23 cellular contexts compared by ENCODE assay signal in the genomic region with DNA sequence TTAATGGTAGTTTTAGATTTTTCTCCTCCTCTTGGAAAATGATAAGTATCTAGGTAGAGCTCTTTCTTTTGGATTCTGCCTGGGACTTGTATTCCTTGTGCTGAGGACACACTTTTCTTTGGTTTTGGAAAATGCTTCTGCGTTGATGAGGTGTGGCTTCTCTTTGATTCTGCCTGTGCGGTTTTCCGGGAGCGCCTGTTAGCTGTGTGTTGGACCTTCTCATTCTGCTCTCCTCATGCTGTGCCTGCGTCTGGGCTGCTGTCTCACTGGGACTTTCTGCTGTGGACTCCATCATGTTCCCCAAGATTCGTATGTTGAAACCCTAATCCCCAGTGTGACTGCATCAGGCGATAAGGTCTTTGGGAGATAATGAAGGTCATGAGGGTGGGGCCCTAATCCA. TPM values are rescaled to one million over a fixed set of nuclear protein-coding genes. Genes with fewer than 3 reads are reported as not detected.
DNase-seq lines count a peak whose midpoint lies in the region; ATAC-seq, FAIRE-seq and TF ChIP-seq lines count a peak whose summit lies in the region.
"Had no signal": no experiment of that assay in that cellular context is flagged by ENCODE, and none has a peak within 500 bp of the region (broad histone marks: within the 10 kb centered on the region; RNA-seq: fewer than 3 reads in every experiment).

No MANE protein-coding gene starts in this region.

- H3K27me3 Mint-ChIP-seq in glutamatergic neuron (ENCODE audit: unreplicated experiment): peaks cover 7% of the 10 kb centered on the region
- no peaks in the 10 kb centered on the region for H3K27me3 Mint-ChIP-seq in CD4-positive, alpha-beta T cell
- H3K27me3 Mint-ChIP-seq: CD4-positive, alpha-beta memory T cell had no signal

- no peaks in the 10 kb centered on the region for H4K20me1 ChIP-seq in K562 (replicated peaks; ENCODE audit: control insufficient read depth, insufficient read depth, low read length)

- H3K4me3 Mint-ChIP-seq in glutamatergic neuron (ENCODE audit: unreplicated experiment): peak overlapping the region; percentile 14
- H3K4me3 Mint-ChIP-seq in CD4-positive, alpha-beta T cell: no peak overlapping the region
- H3K4me3 Mint-ChIP-seq: CD4-positive, alpha-beta memory T cell; HFFc6 had no signal

- TF ChIP-seq RAD21 in K562 (CRISPR knock-in tag; conservative IDR thresholded peaks at IDR 0.05 in 1 of 2, IDR thresholded peaks at IDR 0.05 in 1 of 2): no peak

- no peak overlapping the region for H3K27ac Mint-ChIP-seq in glutamatergic neuron (ENCODE audit: unreplicated experiment)
- no peak overlapping the region for H3K27ac Mint-ChIP-seq in CD4-positive, alpha-beta T cell
- H3K27ac Mint-ChIP-seq: HFFc6 had no signal

- CTCF ChIA-PET in K562 (lab: Yijun Ruan, JAX; ENCODE audit: low intra/inter-chr PET ratio): no interaction called here
- CTCF ChIA-PET in CD4-positive, alpha-beta T cell (lab: Charles Lee): no interaction called here

- H3K27ac ChIP-seq in K562 (ENCODE audit: extremely low read depth, low read depth, low read length): no peak overlapping the region
- H3K27ac ChIP-seq in spleen: no peak overlapping the region
- no peak overlapping the region for H3K27ac ChIP-seq in CD4-positive, alpha-beta T cell (ENCODE audit: low read depth, low read length)
- no peak overlapping the region for H3K27ac ChIP-seq in gastroesophageal sphincter
- H3K27ac ChIP-seq: 22Rv1, A549, C4-2B, HL-60 had no signal

- H3K36me3 ChIP-seq in K562 (ENCODE audit: control insufficient read depth, insufficient read depth, low read length): peaks cover 39% of the 10 kb centered on the region; the same call in 2 of the 3 replicates
- peaks cover 0 to 83% (median 51%) of the 10 kb centered on the region in 6 donors for H3K36me3 ChIP-seq in spleen
- peaks cover 0 to 89% of the 10 kb centered on the region in 2 donors for H3K36me3 ChIP-seq in gastroesophageal sphincter

- H3K4me1 ChIP-seq in K562 (replicated peaks in 1 of 2; ENCODE audit: control insufficient read depth in 2 of 2, insufficient read depth in 2 of 2, low read length in 2 of 2) (peaks cover 0 to 18% of the 10 kb centered on the region in 2 experiments; a peak in 3 of 5 replicates), spleen (peaks cover 0 to 10% (median 0%) of the 10 kb centered on the region in 6 donors), gastroesophageal sphincter (no peaks in the 10 kb centered on the region)
- H3K4me1 ChIP-seq: A549 had no signal

- intact Hi-C loops in K562 (cut with micrococcal nuclease): no loop called here
- intact Hi-C loops in spleen (cut with DNase I; ENCODE audit: low total_unique reads): no loop called here
- intact Hi-C loops in CD4-positive, alpha-beta T cell (cut with DNase I, micrococcal nuclease): no loop called here

- H3K36me3 Mint-ChIP-seq in glutamatergic neuron (ENCODE audit: unreplicated experiment): peaks cover 19% of the 10 kb centered on the region
- H3K36me3 Mint-ChIP-seq in CD4-positive, alpha-beta T cell (ENCODE audit: low read depth): peaks cover 82% of the 10 kb centered on the region

- WGBS in K562 (ENCODE audit: insufficient coverage, low coverage, missing lambda C conversion rate): 69% methylated on average over 7 of the region's 7 CpGs
- 95 to 99% (median 97%) methylated on average over 7 of the region's 7 CpGs for WGBS in spleen, 5 donors
- 100% methylated on average over 1 to 3 of the region's 7 CpGs for WGBS in gastroesophageal sphincter (ENCODE audit: low coverage in 1 of 2), 2 donors

- peaks cover 4% of the 10 kb centered on the region for H3K9me3 Mint-ChIP-seq in glutamatergic neuron (ENCODE audit: unreplicated experiment)
- H3K9me3 Mint-ChIP-seq in CD4-positive, alpha-beta T cell: no peaks in the 10 kb centered on the region

- no peak; the same call in 2 of the 3 replicates for ATAC-seq in K562
- no peak for ATAC-seq in CD4-positive, alpha-beta T cell (ENCODE audit: poor library complexity)
- ATAC-seq in gastroesophageal sphincter: no peak
- ATAC-seq in GM19023 (IDR thresholded peaks at IDR 0.05; ENCODE audit: unreplicated experiment): no peak
- ATAC-seq: A549 had no signal

- no peak overlapping the region for H2AFZ ChIP-seq in K562 (ENCODE audit: low read depth, low read length)

- no peaks in the 10 kb centered on the region for H3K79me2 ChIP-seq in K562 (ENCODE audit: control insufficient read depth, insufficient read depth, low read length)

- H3K9ac ChIP-seq in K562 (ENCODE audit: insufficient read depth in 1 of 2, low read depth in 2 of 2, low read length in 2 of 2): no peak overlapping the region

- no peak overlapping the region for H3K4me2 ChIP-seq in K562 (ENCODE audit: insufficient read depth, low read length)
- H3K4me2 ChIP-seq: A549 had no signal

- in situ Hi-C loops in K562 (cut with MboI): no loop called here

- no peak for TF ChIP-seq EP300 in K562 (IDR thresholded peaks at IDR 0.05; ENCODE audit: low read length)
- TF ChIP-seq EP300 in gastroesophageal sphincter (IDR thresholded peaks at IDR 0.05): no peak

- H3K4me3 ChIP-seq in K562: no peak overlapping the region
- H3K4me3 ChIP-seq in spleen: no peak overlapping the region
- H3K4me3 ChIP-seq in gastroesophageal sphincter: no peak overlapping the region
- H3K4me3 ChIP-seq: A549 had no signal

- H3K4me1 Mint-ChIP-seq in glutamatergic neuron (ENCODE audit: low read depth, unreplicated experiment): no peaks in the 10 kb centered on the region
- H3K4me1 Mint-ChIP-seq in CD4-positive, alpha-beta T cell (ENCODE audit: low read depth): peaks cover 5% of the 10 kb centered on the region

- peak; percentile 51 for FAIRE-seq in K562 (lab: Jason Lieb, UNC)
- FAIRE-seq: A549, GM12892, GM18507, H54 had no signal

- peaks cover 4% of the 10 kb centered on the region for H3K9me3 ChIP-seq in K562 (replicated peaks; ENCODE audit: control insufficient read depth, insufficient read depth, low read depth, low read length)
- peaks cover 0 to 15% (median 12%) of the 10 kb centered on the region in 8 donors for H3K9me3 ChIP-seq in spleen
- H3K9me3 ChIP-seq in CD4-positive, alpha-beta T cell (ENCODE audit: control insufficient read depth, low read length): peaks cover 7% of the 10 kb centered on the region
- peaks cover 0 to 15% (median 0%) of the 10 kb centered on the region in 3 donors for H3K9me3 ChIP-seq in gastroesophageal sphincter

- TF ChIP-seq POLR2A in K562 (conservative IDR thresholded peaks at IDR 0.05) (no peak), spleen (IDR thresholded peaks at IDR 0.05) (no peak), gastroesophageal sphincter (IDR thresholded peaks at IDR 0.05) (no peak)

- no TSS peak for BruUV-seq in K562 (replicated peaks; lab: Mats Ljungman, UMichigan)

- no peak for TF ChIP-seq CTCF in K562 (IDR thresholded peaks at IDR 0.05 in 2 of 3, conservative IDR thresholded peaks at IDR 0.05 in 1 of 3; ENCODE audit: insufficient read depth in 2 of 3, low read depth in 1 of 3, low read length in 3 of 3)
- TF ChIP-seq CTCF in glutamatergic neuron (IDR thresholded peaks at IDR 0.05; ENCODE audit: partially characterized antibody, unreplicated experiment): no peak
- TF ChIP-seq CTCF in spleen (IDR thresholded peaks at IDR 0.05 in 8 of 11, conservative IDR thresholded peaks at IDR 0.05 in 3 of 11): no peak
- no peak for TF ChIP-seq CTCF in CD4-positive, alpha-beta T cell (IDR thresholded peaks at IDR 0.05)
- TF ChIP-seq CTCF in gastroesophageal sphincter (IDR thresholded peaks at IDR 0.05): no peak

- H3K9me1 ChIP-seq in K562 (ENCODE audit: control insufficient read depth, insufficient read depth, low read length): no peaks in the 10 kb centered on the region

- DNase-seq in activated effector memory CD4-positive, alpha-beta T cell treated with anti-CD3 and anti-CD28 coated beads, Interleukin-2, amount 50 U/mL, for 16 hours: peak; percentile 17
- no peak for DNase-seq in activated effector memory CD4-positive, alpha-beta T cell treated with Interleukin-2 at 50 U/mL for 16 hours
- DNase-seq in K562 (ENCODE audit: extremely low read depth in 1 of 4, low spot score in 3 of 4) (peak in 1 of 4 experiments; percentile 23), glutamatergic neuron (no peak), spleen (peak; percentile 8)
- no peak for DNase-seq in CD4-positive, alpha-beta T cell
- DNase-seq: AML-193; CD4-positive, alpha-beta memory T cell; DMS153; DMS79; GDM1; HCEC 1CT; HFFc6; IMR-90 had no signal

- POLR2A ChIA-PET in K562 (lab: Yijun Ruan, JAX): no interaction called here
- POLR2A ChIA-PET in CD4-positive, alpha-beta T cell (lab: Charles Lee): interaction anchor here (0.9 kb wide), 1 partner anchor 21 kb away, joined by 3 read pairs; a partner anchor contains a TSS

- no peaks in the 10 kb centered on the region for H3K27me3 ChIP-seq in K562 (ENCODE audit: control insufficient read depth in 2 of 2, insufficient read depth in 2 of 2, low read length in 2 of 2)
- H3K27me3 ChIP-seq in spleen (replicated peaks in 1 of 7): no peaks in the 10 kb centered on the region
- no peaks in the 10 kb centered on the region for H3K27me3 ChIP-seq in CD4-positive, alpha-beta T cell (ENCODE audit: control insufficient read depth, insufficient read depth, low read length)
- no peaks in the 10 kb centered on the region for H3K27me3 ChIP-seq in gastroesophageal sphincter

RNA-seq across cellular contexts. Expression of a gene that starts 21.0 kb away (rescaled TPM):
- 67.9 and 71.3 TPM in 2 replicates for total RNA-seq in K562 (2011; cell fraction: chromatin; rRNA removed; ENCODE audit: low replicate concordance)
- 55.2 and 56.6 TPM in 2 replicates for total RNA-seq in K562 (2011; cell fraction: nucleolus; rRNA removed)
- total RNA-seq in K562 (2011; cell fraction: nucleoplasm; rRNA removed): 62.5 and 62.9 TPM in 2 replicates
- total RNA-seq in K562 (2014; rRNA removed) (41.6 and 58.8 TPM in 2 replicates), K562 (2014; rRNA removed; fragmentation: Illumina TruSeq; extraction: Trizol) (37.8 and 46.3 TPM in 2 replicates), K562 (2015; rRNA removed; fragmentation: Illumina TruSeq; extraction: Trizol) (51.0 and 55.6 TPM in 2 replicates), K562 (2021) (38.5 and 40.8 TPM in 2 replicates), glutamatergic neuron (ENCODE audit: unreplicated experiment) (16.9 TPM), spleen (10 to 100 TPM; 19.7 to 34.5 (median 23.7) TPM), gastroesophageal sphincter (10 to 100 TPM; 16.4 to 35.3 (median 26.7) TPM)
- polyA plus RNA-seq in K562 (2011; rRNA removed) (45.4 and 50.7 TPM in 2 replicates), K562 (2014; fragmentation: Illumina TruSeq; extraction: Trizol) (48.5 and 64.9 TPM in 2 replicates), K562 (2014; fragmentation: Nextera tagmentation; extraction: Ambion mirVana) (10 to 100 TPM; 42.0 to 50.2 TPM), K562 (2014; rRNA removed) (43.0 and 54.5 TPM in 2 replicates), spleen (10 to 100 TPM; 14.9 to 24.2 (median 15.8) TPM)
- polyA plus RNA-seq in K562 (2011; cell fraction: cytosol; rRNA removed): 54.4 and 66.4 TPM in 2 replicates
- 64.9 and 66.7 TPM in 2 replicates for polyA plus RNA-seq in K562 (2011; cell fraction: nucleus; rRNA removed)
- polyA plus RNA-seq in K562 (2012): 27.1 and 50.1 TPM in 2 replicates
- polyA minus RNA-seq in K562 (2011; rRNA and poly(A)+ RNA removed): 30.5 and 39.9 TPM in 2 replicates
- polyA minus RNA-seq in K562 (2011; cell fraction: cytosol; rRNA and poly(A)+ RNA removed): 24.3 and 27.7 TPM in 2 replicates
- 11.7 and 18.7 TPM in 2 replicates for polyA minus RNA-seq in K562 (2011; cell fraction: nucleus; rRNA and poly(A)+ RNA removed)
- total RNA-seq in CD4-positive, alpha-beta T cell: 10 to 100 TPM; 16.8 to 18.5 TPM

RNA-seq across cellular contexts. Expression of a gene that starts 21.8 kb away (rescaled TPM):
- total RNA-seq in K562 (2011; cell fraction: chromatin; rRNA removed; ENCODE audit: low replicate concordance): 23.2 and 32.8 TPM in 2 replicates
- total RNA-seq in K562 (2011; cell fraction: nucleolus; rRNA removed): 22.2 and 24.7 TPM in 2 replicates
- 20.0 and 24.7 TPM in 2 replicates for total RNA-seq in K562 (2011; cell fraction: nucleoplasm; rRNA removed)
- total RNA-seq in K562 (2014; rRNA removed) (10.0 and 15.1 TPM in 2 replicates), K562 (2014; rRNA removed; fragmentation: Illumina TruSeq; extraction: Trizol) (8.3 and 11.2 TPM in 2 replicates), K562 (2015; rRNA removed; fragmentation: Illumina TruSeq; extraction: Trizol) (11.4 and 11.5 TPM in 2 replicates), K562 (2021) (12.7 and 15.0 TPM in 2 replicates), glutamatergic neuron (ENCODE audit: unreplicated experiment) (16.4 TPM), spleen (10 to 100 TPM in 5 of 7 donors, 1 to 10 TPM in 2; 8.5 to 13.8 (median 12.1) TPM), gastroesophageal sphincter (10 to 100 TPM in 1 of 4 donors, 1 to 10 TPM in 3; 1.9 to 14.6 (median 7.7) TPM)
- polyA plus RNA-seq in K562 (2011; rRNA removed) (13.5 and 14.3 TPM in 2 replicates), K562 (2014; fragmentation: Illumina TruSeq; extraction: Trizol) (10.9 and 12.7 TPM in 2 replicates), K562 (2014; fragmentation: Nextera tagmentation; extraction: Ambion mirVana) (1 to 10 TPM; 2.3 to 6.6 TPM), K562 (2014; rRNA removed) (15.8 and 20.0 TPM in 2 replicates), spleen (10 to 100 TPM in 1 of 3 donors, 1 to 10 TPM in 2; 6.3 to 10.5 (median 8.7) TPM)
- 15.9 and 16.9 TPM in 2 replicates for polyA plus RNA-seq in K562 (2011; cell fraction: cytosol; rRNA removed)
- 15.5 and 18.3 TPM in 2 replicates for polyA plus RNA-seq in K562 (2011; cell fraction: nucleus; rRNA removed)
- polyA plus RNA-seq in K562 (2012): 6.4 and 8.6 TPM in 2 replicates
- polyA minus RNA-seq in K562 (2011; rRNA and poly(A)+ RNA removed): 7.4 and 7.7 TPM in 2 replicates
- polyA minus RNA-seq in K562 (2011; cell fraction: cytosol; rRNA and poly(A)+ RNA removed): 6.8 and 12.6 TPM in 2 replicates
- 8.2 and 10.7 TPM in 2 replicates for polyA minus RNA-seq in K562 (2011; cell fraction: nucleus; rRNA and poly(A)+ RNA removed)
- total RNA-seq in CD4-positive, alpha-beta T cell: 1 to 10 TPM; 6.7 to 6.8 TPM

RNA-seq across cellular contexts. Expression of a gene that starts 22.1 kb away (rescaled TPM):
- total RNA-seq in K562 (2011; cell fraction: chromatin; rRNA removed; ENCODE audit: low replicate concordance): 114 and 157 TPM in 2 replicates
- total RNA-seq in K562 (2011; cell fraction: nucleolus; rRNA removed): 43.7 and 47.9 TPM in 2 replicates
- 54.4 and 64.5 TPM in 2 replicates for total RNA-seq in K562 (2011; cell fraction: nucleoplasm; rRNA removed)
- total RNA-seq in K562 (2014; rRNA removed): 42.7 and 54.9 TPM in 2 replicates
- total RNA-seq in K562 (2014; rRNA removed; fragmentation: Illumina TruSeq; extraction: Trizol): 22.3 and 31.9 TPM in 2 replicates
- total RNA-seq in K562 (2015; rRNA removed; fragmentation: Illumina TruSeq; extraction: Trizol): 23.7 and 25.0 TPM in 2 replicates
- total RNA-seq in K562 (2021): 63.4 and 77.7 TPM in 2 replicates
- polyA plus RNA-seq in K562 (2011; rRNA removed): 42.6 and 45.1 TPM in 2 replicates
- polyA plus RNA-seq in K562 (2011; cell fraction: cytosol; rRNA removed): 27.4 and 28.4 TPM in 2 replicates
- 66.0 and 75.9 TPM in 2 replicates for polyA plus RNA-seq in K562 (2011; cell fraction: nucleus; rRNA removed)
- polyA plus RNA-seq in K562 (2012): 27.8 and 44.0 TPM in 2 replicates
- 44.1 and 53.6 TPM in 2 replicates for polyA plus RNA-seq in K562 (2014; fragmentation: Illumina TruSeq; extraction: Trizol)
- 10 to 100 TPM; 11.2 to 13.4 TPM for polyA plus RNA-seq in K562 (2014; fragmentation: Nextera tagmentation; extraction: Ambion mirVana)
- 30.4 and 43.1 TPM in 2 replicates for polyA plus RNA-seq in K562 (2014; rRNA removed)
- polyA minus RNA-seq in K562 (2011; rRNA and poly(A)+ RNA removed): 59.0 and 86.7 TPM in 2 replicates
- polyA minus RNA-seq in K562 (2011; cell fraction: cytosol; rRNA and poly(A)+ RNA removed): 31.8 and 39.8 TPM in 2 replicates
- 19.0 and 44.4 TPM in 2 replicates for polyA minus RNA-seq in K562 (2011; cell fraction: nucleus; rRNA and poly(A)+ RNA removed)
- 102 TPM for total RNA-seq in glutamatergic neuron (ENCODE audit: unreplicated experiment)
- total RNA-seq in spleen: 10 to 100 TPM; 26.4 to 49.4 (median 42.0) TPM
- 1 to 10 TPM; 4.5 to 8.4 (median 5.3) TPM for polyA plus RNA-seq in spleen
- 10 to 100 TPM; 16.6 to 20.5 TPM for total RNA-seq in CD4-positive, alpha-beta T cell
- 10 to 100 TPM; 29.3 to 78.2 (median 41.8) TPM for total RNA-seq in gastroesophageal sphincter

Comparison
In these comparisons a context has a peak if more than half of its experiments do, and no peak if none do; other contexts are left out.
1. DNase-seq: peak in activated effector memory CD4-positive, alpha-beta T cell treated with anti-CD3 and anti-CD28 coated beads, Interleukin-2, amount 50 U/mL, for 16 hours (single experiment) and spleen (single experiment); none in activated effector memory CD4-positive, alpha-beta T cell treated with Interleukin-2 at 50 U/mL for 16 hours (single experiment), glutamatergic neuron (single experiment) and CD4-positive, alpha-beta T cell (0 of 10).